ENCODE assay signal across 1 cellular context in the genomic region with DNA sequence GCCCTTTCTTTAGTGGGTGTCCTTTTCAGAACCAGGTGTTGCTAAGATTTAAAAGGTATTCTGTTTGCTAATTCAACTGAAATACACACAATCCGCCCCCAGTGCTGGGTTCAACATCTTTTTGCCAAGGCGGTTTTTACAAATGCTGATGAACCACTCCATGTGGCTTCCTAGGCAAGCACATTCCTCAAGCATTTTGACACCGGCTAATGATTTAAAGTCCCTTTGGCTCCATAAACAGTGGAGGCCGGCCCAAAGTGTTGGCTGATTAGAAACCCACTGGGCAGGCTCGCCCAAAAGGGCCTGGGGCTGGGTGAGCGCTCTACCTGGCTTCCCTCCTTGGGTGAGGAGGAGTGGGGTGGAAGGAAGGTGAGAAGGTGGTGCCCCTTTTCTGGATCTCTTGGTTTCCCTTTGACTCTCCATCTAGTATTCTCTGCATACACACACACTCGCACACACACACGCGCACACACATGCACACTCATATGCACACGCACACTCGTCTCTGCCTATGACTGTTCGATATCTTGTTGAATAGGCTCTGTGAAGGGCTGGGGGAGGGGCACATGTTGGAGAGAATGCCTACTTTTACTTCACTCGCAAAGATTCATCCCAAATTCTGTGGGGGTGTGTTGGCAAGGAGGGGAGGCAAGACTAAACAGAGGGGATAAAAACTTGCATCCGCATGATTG.
TF ChIP-seq lines count a peak whose summit lies in the region.

No MANE protein-coding gene starts in this region.

TF ChIP-seq in K562, 482 proteins besides CTCF, POLR2A, EP300 and RAD21 (continued from another document):
- TF ChIP-seq, protein P1, sequence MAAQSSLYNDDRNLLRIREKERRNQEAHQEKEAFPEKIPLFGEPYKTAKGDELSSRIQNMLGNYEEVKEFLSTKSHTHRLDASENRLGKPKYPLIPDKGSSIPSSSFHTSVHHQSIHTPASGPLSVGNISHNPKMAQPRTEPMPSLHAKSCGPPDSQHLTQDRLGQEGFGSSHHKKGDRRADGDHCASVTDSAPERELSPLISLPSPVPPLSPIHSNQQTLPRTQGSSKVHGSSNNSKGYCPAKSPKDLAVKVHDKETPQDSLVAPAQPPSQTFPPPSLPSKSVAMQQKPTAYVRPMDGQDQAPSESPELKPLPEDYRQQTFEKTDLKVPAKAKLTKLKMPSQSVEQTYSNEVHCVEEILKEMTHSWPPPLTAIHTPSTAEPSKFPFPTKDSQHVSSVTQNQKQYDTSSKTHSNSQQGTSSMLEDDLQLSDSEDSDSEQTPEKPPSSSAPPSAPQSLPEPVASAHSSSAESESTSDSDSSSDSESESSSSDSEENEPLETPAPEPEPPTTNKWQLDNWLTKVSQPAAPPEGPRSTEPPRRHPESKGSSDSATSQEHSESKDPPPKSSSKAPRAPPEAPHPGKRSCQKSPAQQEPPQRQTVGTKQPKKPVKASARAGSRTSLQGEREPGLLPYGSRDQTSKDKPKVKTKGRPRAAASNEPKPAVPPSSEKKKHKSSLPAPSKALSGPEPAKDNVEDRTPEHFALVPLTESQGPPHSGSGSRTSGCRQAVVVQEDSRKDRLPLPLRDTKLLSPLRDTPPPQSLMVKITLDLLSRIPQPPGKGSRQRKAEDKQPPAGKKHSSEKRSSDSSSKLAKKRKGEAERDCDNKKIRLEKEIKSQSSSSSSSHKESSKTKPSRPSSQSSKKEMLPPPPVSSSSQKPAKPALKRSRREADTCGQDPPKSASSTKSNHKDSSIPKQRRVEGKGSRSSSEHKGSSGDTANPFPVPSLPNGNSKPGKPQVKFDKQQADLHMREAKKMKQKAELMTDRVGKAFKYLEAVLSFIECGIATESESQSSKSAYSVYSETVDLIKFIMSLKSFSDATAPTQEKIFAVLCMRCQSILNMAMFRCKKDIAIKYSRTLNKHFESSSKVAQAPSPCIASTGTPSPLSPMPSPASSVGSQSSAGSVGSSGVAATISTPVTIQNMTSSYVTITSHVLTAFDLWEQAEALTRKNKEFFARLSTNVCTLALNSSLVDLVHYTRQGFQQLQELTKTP (IDR thresholded peaks at IDR 0.05; ENCODE audit: low read depth in 1 of 2, partially characterized antibody in 2 of 2) = no peak
